2 cellular contexts compared by ENCODE assay signal in genomic region chr22:50641696-50642607, GRCh38.
TF ChIP-seq lines count a peak whose summit lies in the region.

No MANE protein-coding gene starts in this region.

TF ChIP-seq in H1, 55 proteins besides CTCF, POLR2A, EP300 and RAD21 (continues in another document):
- TF ChIP-seq RNF2 (IDR thresholded peaks at IDR 0.05; ENCODE audit: borderline replicate concordance, low read depth, low read length, missing control alignments, poor library complexity, severe bottlenecking) (no peak), CHD1 (IDR thresholded peaks at IDR 0.05; ENCODE audit: low read depth, low read length) (no peak), USF2 (IDR thresholded peaks at IDR 0.05; ENCODE audit: low read length) (peak; percentile 88), RXRA (IDR thresholded peaks at IDR 0.05; ENCODE audit: insufficient read depth, low read depth, low read length) (no peak), CEBPB (IDR thresholded peaks at IDR 0.05; ENCODE audit: low read depth, low read length) (peak; percentile 85), ATF3 (IDR thresholded peaks at IDR 0.05; ENCODE audit: insufficient read depth, low read depth, low read length) (peak; percentile 25; the same call in 1 of the 2 replicates), SIN3A (conservative IDR thresholded peaks at IDR 0.05 in 1 of 2, IDR thresholded peaks at IDR 0.05 in 1 of 2; ENCODE audit: low read depth in 1 of 2, low read length in 2 of 2) (0 out of 4 replicates have a peak, but pooled peaks have one; percentile 47 to 51), GTF2F1 (IDR thresholded peaks at IDR 0.05; ENCODE audit: borderline replicate concordance, low read depth, low read length) (no peak), TCF12 (IDR thresholded peaks at IDR 0.05; ENCODE audit: low read depth, low read length) (no peak), CBX5 (IDR thresholded peaks at IDR 0.05; ENCODE audit: low read depth, low read length) (no peak), JUND (IDR thresholded peaks at IDR 0.05; ENCODE audit: low read length) (no peak), RBBP5 (IDR thresholded peaks at IDR 0.05; ENCODE audit: borderline replicate concordance, low read depth, low read length) (no peak; the same call in 1 of the 2 replicates), BCL11A (IDR thresholded peaks at IDR 0.05; ENCODE audit: low read depth in 2 of 2, low read length in 2 of 2) (no peak), CHD7 (IDR thresholded peaks at IDR 0.05; ENCODE audit: insufficient replicate concordance, low read length) (no peak), BRCA1 (IDR thresholded peaks at IDR 0.05; ENCODE audit: low read depth, low read length) (no peak)

TF ChIP-seq in GM12891, 5 proteins besides CTCF, POLR2A, EP300 and RAD21:
- TF ChIP-seq POU2F2 (IDR thresholded peaks at IDR 0.05; ENCODE audit: low read depth, low read length), result no peak
- no peak for TF ChIP-seq PAX5 (IDR thresholded peaks at IDR 0.05; ENCODE audit: insufficient read depth, low read length, severe bottlenecking)
- no peak for TF ChIP-seq TAF1 (IDR thresholded peaks at IDR 0.05; ENCODE audit: low read depth, low read length)
- TF ChIP-seq POLR2AphosphoS5 (IDR thresholded peaks at IDR 0.05; ENCODE audit: low read depth, low read length), result no peak
- TF ChIP-seq SPI1 (IDR thresholded peaks at IDR 0.05; ENCODE audit: low read depth, low read length), result no peak
